Comparison of ENCODE assay signal across 1 cellular context in the genomic region with DNA sequence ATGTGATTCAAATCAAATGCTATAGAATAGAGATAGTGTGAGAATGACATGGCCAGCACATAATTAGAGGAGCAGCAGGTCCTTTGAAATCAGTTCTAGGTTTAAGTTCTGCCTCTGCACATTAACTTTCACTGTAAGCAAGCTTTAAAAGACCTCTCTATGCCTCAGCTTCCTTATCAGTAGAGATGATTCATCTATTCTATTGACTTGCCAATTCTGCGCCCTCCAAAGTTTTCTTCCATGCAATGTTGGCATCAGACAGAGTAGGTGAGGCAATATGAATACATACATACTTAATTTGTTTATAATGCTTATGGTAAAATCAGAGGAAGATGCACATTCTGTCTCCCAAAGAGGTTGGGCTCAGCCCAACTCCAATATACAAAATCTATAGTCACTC.
TF ChIP-seq lines count a peak whose summit lies in the region.

No MANE protein-coding gene starts in this region.

TF ChIP-seq in A549, 52 proteins besides CTCF, POLR2A, EP300 and RAD21 (continued from another document):
- TF ChIP-seq BCL3 (IDR thresholded peaks at IDR 0.05) (no peak), CHD4 (IDR thresholded peaks at IDR 0.05; ENCODE audit: borderline replicate concordance) (no peak), PHF8 (IDR thresholded peaks at IDR 0.05; ENCODE audit: borderline replicate concordance, low read depth) (no peak)
